ENCODE assay signal across 17 cellular contexts in the genomic region with DNA sequence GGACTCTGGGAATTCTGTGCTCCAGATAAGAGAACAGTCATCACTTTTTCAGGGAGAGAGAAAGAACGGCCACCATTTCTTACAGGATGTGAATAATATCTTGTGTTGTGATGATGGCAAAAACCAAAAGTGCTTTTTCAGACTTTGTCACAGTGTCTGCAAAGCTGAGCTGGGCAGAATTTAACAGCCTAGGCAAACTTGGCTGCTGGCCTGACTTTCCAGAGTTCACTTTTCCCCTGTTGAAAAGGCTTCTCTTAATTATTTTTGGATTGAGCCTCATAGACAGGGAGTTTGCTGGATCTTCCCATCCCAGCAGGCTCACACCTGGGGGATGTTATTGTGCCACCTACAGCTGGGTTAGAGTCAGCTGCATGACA.
DNase-seq lines count a peak whose midpoint lies in the region; ATAC-seq, FAIRE-seq and TF ChIP-seq lines count a peak whose summit lies in the region.
"Had no signal": no experiment of that assay in that cellular context is flagged by ENCODE, and none has a peak within 500 bp of the region (broad histone marks: within the 10 kb centered on the region; RNA-seq: fewer than 3 reads in every experiment).

No MANE protein-coding gene starts in this region.

- H3K36me3 ChIP-seq in mammary epithelial cell (ENCODE audit: insufficient read depth, low read length), result no peaks in the 10 kb centered on the region
- no peaks in the 10 kb centered on the region for H3K36me3 ChIP-seq in breast epithelium
- no peaks in the 10 kb centered on the region for H3K36me3 ChIP-seq in HepG2 (replicated peaks in 1 of 2; ENCODE audit: control insufficient read depth in 1 of 2, insufficient read depth in 2 of 2, low read length in 2 of 2)
- H3K36me3 ChIP-seq in kidney (ENCODE audit: control insufficient read depth in 1 of 2, insufficient read depth in 2 of 2, low read length in 2 of 2), result no peaks in the 10 kb centered on the region
- H3K36me3 ChIP-seq: BLaER1, SJSA1 had no signal

- POLR2A ChIA-PET in HepG2 (lab: Yijun Ruan, JAX), result no interaction called here

- no peaks in the 10 kb centered on the region for H3K4me1 Mint-ChIP-seq in activated T-helper 17 cell treated with anti-CD3 and anti-CD28 coated beads, Interleukin-2, amount 50 U/mL, for 72 hours
- H3K4me1 Mint-ChIP-seq in stimulated activated effector memory CD8-positive, alpha-beta T cell treated with anti-CD3 and anti-CD28 coated beads, Interleukin-12 subunit alpha, Interleukin-12 subunit beta, amount 100 ng/mL, for 72 hours, result no peaks in the 10 kb centered on the region
- H3K4me1 Mint-ChIP-seq: IgD-negative memory B cell had no signal

- H3K9ac ChIP-seq in mammary epithelial cell (ENCODE audit: insufficient read depth, low read length) (no peak overlapping the region), HepG2 (ENCODE audit: insufficient read depth, low read depth, low read length) (no peak overlapping the region), kidney (ENCODE audit: low read length in 2 of 2) (no peak overlapping the region)
- H3K9ac ChIP-seq: BLaER1 had no signal

- H3K27ac Mint-ChIP-seq in activated T-helper 17 cell treated with anti-CD3 and anti-CD28 coated beads, Interleukin-2, amount 50 U/mL, for 72 hours, result no peak overlapping the region
- no peak overlapping the region for H3K27ac Mint-ChIP-seq in stimulated activated effector memory CD8-positive, alpha-beta T cell treated with anti-CD3 and anti-CD28 coated beads, Interleukin-12 subunit alpha, Interleukin-12 subunit beta, amount 100 ng/mL, for 72 hours
- H3K27ac Mint-ChIP-seq: IgD-negative memory B cell had no signal

- H4K20me1 ChIP-seq in mammary epithelial cell (ENCODE audit: insufficient read depth, low read length), result no peaks in the 10 kb centered on the region
- H4K20me1 ChIP-seq in HepG2 (ENCODE audit: insufficient read depth, low read length), result no peaks in the 10 kb centered on the region
- H4K20me1 ChIP-seq: BLaER1 had no signal

- WGBS in mammary epithelial cell (ENCODE audit: low coverage, missing lambda C conversion rate), result 78% methylated on average over 1 of the region's 1 CpG
- WGBS in HepG2 (ENCODE audit: low lambda C conversion rate), result 0% methylated on average over 1 of the region's 1 CpG

- H3K27me3 ChIP-seq in mammary epithelial cell (ENCODE audit: insufficient read depth, low read length) (no peaks in the 10 kb centered on the region), breast epithelium (no peaks in the 10 kb centered on the region), HepG2 (ENCODE audit: control insufficient read depth in 1 of 2, insufficient read depth in 2 of 2, low read length in 2 of 2) (no peaks in the 10 kb centered on the region)
- H3K27me3 ChIP-seq: BLaER1, SJSA1 had no signal

- no peaks in the 10 kb centered on the region for H3K9me3 Mint-ChIP-seq in activated T-helper 17 cell treated with anti-CD3 and anti-CD28 coated beads, Interleukin-2, amount 50 U/mL, for 72 hours
- no peaks in the 10 kb centered on the region for H3K9me3 Mint-ChIP-seq in stimulated activated effector memory CD8-positive, alpha-beta T cell treated with anti-CD3 and anti-CD28 coated beads, Interleukin-12 subunit alpha, Interleukin-12 subunit beta, amount 100 ng/mL, for 72 hours
- H3K9me3 Mint-ChIP-seq: IgD-negative memory B cell had no signal

- no peak for TF ChIP-seq RAD21 in HepG2 (CRISPR knock-in tag; IDR thresholded peaks at IDR 0.05)

- H3K27me3 Mint-ChIP-seq in activated T-helper 17 cell treated with anti-CD3 and anti-CD28 coated beads, Interleukin-2, amount 50 U/mL, for 72 hours, result no peaks in the 10 kb centered on the region
- H3K27me3 Mint-ChIP-seq: IgD-negative memory B cell had no signal

- TF ChIP-seq CTCF in mammary epithelial cell (conservative IDR thresholded peaks at IDR 0.05 in 1 of 2, IDR thresholded peaks at IDR 0.05 in 1 of 2; ENCODE audit: extremely low read depth in 1 of 2, insufficient read depth in 1 of 2, low read depth in 1 of 2, low read length in 2 of 2) (peak in 1 of 2 donors; percentile 17), breast epithelium (IDR thresholded peaks at IDR 0.05) (no peak), HepG2 (CRISPR knock-in tag; IDR thresholded peaks at IDR 0.05) (no peak), kidney (IDR thresholded peaks at IDR 0.05; ENCODE audit: borderline replicate concordance, extremely low read depth, insufficient read depth) (no peak)

- no peak overlapping the region for H3K4me3 Mint-ChIP-seq in activated T-helper 17 cell treated with anti-CD3 and anti-CD28 coated beads, Interleukin-2, amount 50 U/mL, for 72 hours
- H3K4me3 Mint-ChIP-seq in stimulated activated effector memory CD8-positive, alpha-beta T cell treated with anti-CD3 and anti-CD28 coated beads, Interleukin-12 subunit alpha, Interleukin-12 subunit beta, amount 100 ng/mL, for 72 hours, result no peak overlapping the region
- H3K4me3 Mint-ChIP-seq: IgD-negative memory B cell had no signal

- no peaks in the 10 kb centered on the region for H3K36me3 Mint-ChIP-seq in activated T-helper 17 cell treated with anti-CD3 and anti-CD28 coated beads, Interleukin-2, amount 50 U/mL, for 72 hours (ENCODE audit: low read depth)
- H3K36me3 Mint-ChIP-seq in stimulated activated effector memory CD8-positive, alpha-beta T cell treated with anti-CD3 and anti-CD28 coated beads, Interleukin-12 subunit alpha, Interleukin-12 subunit beta, amount 100 ng/mL, for 72 hours, result no peaks in the 10 kb centered on the region
- H3K36me3 Mint-ChIP-seq: IgD-negative memory B cell had no signal

- H3K9me3 ChIP-seq in mammary epithelial cell (replicated peaks; ENCODE audit: insufficient read depth, low read length) (no peaks in the 10 kb centered on the region), breast epithelium (no peaks in the 10 kb centered on the region), HepG2 (ENCODE audit: low read length) (no peaks in the 10 kb centered on the region), kidney (ENCODE audit: control insufficient read depth in 1 of 2, low read length in 2 of 2) (no peaks in the 10 kb centered on the region)
- H3K9me3 ChIP-seq: BLaER1, SJSA1 had no signal

- H3K4me2 ChIP-seq in mammary epithelial cell (ENCODE audit: insufficient read depth, low read depth, low read length) (no peak overlapping the region), HepG2 (ENCODE audit: low read depth, low read length) (no peak overlapping the region)
- H3K4me2 ChIP-seq: BLaER1 had no signal

- TF ChIP-seq POLR2A in breast epithelium (IDR thresholded peaks at IDR 0.05) (no peak), HepG2 (IDR thresholded peaks at IDR 0.05; ENCODE audit: insufficient read depth in 1 of 2, low read depth in 2 of 2, low read length in 2 of 2) (no peak)

- DNase-seq in mammary epithelial cell, result peak; percentile 1
- DNase-seq in breast epithelium (ENCODE audit: low spot score in 2 of 2), result no peak
- no peak for DNase-seq in HepG2 (ENCODE audit: low spot score)
- no peak for DNase-seq in stimulated activated effector memory CD8-positive, alpha-beta T cell treated with anti-CD3 and anti-CD28 coated beads, Interleukin-12 subunit alpha, Interleukin-12 subunit beta, amount 100 ng/mL, for 72 hours (ENCODE audit: low spot score in 2 of 2)
- no peak for DNase-seq in NCI-H774 (lab: John Stamatoyannopoulos, UW)
- no peak for DNase-seq in germinal center (ENCODE audit: low spot score)
- DNase-seq in kidney, result no peak
- DNase-seq: Kasumi-1, NCI-H1105 treated with DMSO at 0.1 percent for 48 hours, NCI-H187, NCI-H526 treated with DMSO at 0.1 percent for 48 hours, PC-3 had no signal

- FAIRE-seq in HepG2 (lab: Jason Lieb, UNC), result no peak
- FAIRE-seq in kidney (lab: Jason Lieb, UNC), result no peak
- FAIRE-seq: A204.1 had no signal

- no peak for TF ChIP-seq EP300 in HepG2 (IDR thresholded peaks at IDR 0.05; ENCODE audit: low read depth in 2 of 2, low read length in 2 of 2)
- TF ChIP-seq EP300 in HepG2 (CRISPR knock-in tag; IDR thresholded peaks at IDR 0.05; ENCODE audit: borderline replicate concordance), result no peak

- H3K4me1 ChIP-seq in mammary epithelial cell (ENCODE audit: insufficient read depth, low read length), result no peaks in the 10 kb centered on the region
- H3K4me1 ChIP-seq in breast epithelium, result no peaks in the 10 kb centered on the region
- no peaks in the 10 kb centered on the region for H3K4me1 ChIP-seq in HepG2 (ENCODE audit: insufficient read depth, low read length)
- H3K4me1 ChIP-seq in kidney (ENCODE audit: control insufficient read depth in 1 of 2, insufficient read depth in 1 of 2, low read depth in 1 of 2, low read length in 2 of 2), result peaks cover 4 to 5% of the 10 kb centered on the region in 2 donors
- H3K4me1 ChIP-seq: SJSA1 had no signal

- in situ Hi-C loops in mammary epithelial cell (cut with MboI; ENCODE audit: low sequenced_read_pairs in 2 of 2) (no loop called here), HepG2 (cut with HindIII; ENCODE audit: extremely low pct_ligation_motif_present, low pct_unique_long_range_greater_than_20kb) (no loop called here)

- no peak overlapping the region for H3K4me3 ChIP-seq in mammary epithelial cell (replicated peaks in 1 of 3; ENCODE audit: insufficient read depth in 1 of 3, low read depth in 2 of 3, low read length in 3 of 3)
- H3K4me3 ChIP-seq in breast epithelium, result no peak overlapping the region
- H3K4me3 ChIP-seq in HepG2 (replicated peaks in 1 of 3; ENCODE audit: insufficient read depth in 1 of 3, low read depth in 2 of 3, low read length in 3 of 3), result no peak overlapping the region
- H3K4me3 ChIP-seq in kidney (ENCODE audit: low read length in 2 of 2), result no peak overlapping the region
- H3K4me3 ChIP-seq: BLaER1, SJSA1 had no signal

- H3K27ac ChIP-seq in mammary epithelial cell (ENCODE audit: insufficient read depth, low read depth, low read length) (no peak overlapping the region), breast epithelium (no peak overlapping the region), HepG2 (ENCODE audit: extremely low read length, insufficient read depth, low read length) (no peak overlapping the region), kidney (ENCODE audit: low read depth in 2 of 2, low read length in 2 of 2) (no peak overlapping the region)
- H3K27ac ChIP-seq: BLaER1, SJSA1 had no signal

- dilution Hi-C loops in mammary epithelial cell (cut with HindIII; ENCODE audit: low sequenced_read_pairs), result no loop called here

- peak; percentile 52 for ATAC-seq in activated T-helper 17 cell treated with anti-CD3 and anti-CD28 coated beads, Interleukin-2, amount 50 U/mL, for 72 hours (replicated peaks)
- ATAC-seq in HepG2, result peak; percentile 47
- peak; percentile 50 for ATAC-seq in stimulated activated effector memory CD8-positive, alpha-beta T cell treated with anti-CD3 and anti-CD28 coated beads, Interleukin-12 subunit alpha, Interleukin-12 subunit beta, amount 100 ng/mL, for 72 hours
- ATAC-seq: PC-3 had no signal

- CTCF ChIA-PET in mammary epithelial cell (lab: Charles Lee; ENCODE audit: low non-redundant PET), result no interaction called here
- CTCF ChIA-PET in HepG2 (lab: Yijun Ruan, JAX; ENCODE audit: low intra/inter-chr PET ratio, low total read pairs), result no interaction called here

- H2AFZ ChIP-seq in mammary epithelial cell (ENCODE audit: low read depth, low read length) (no peak overlapping the region), HepG2 (ENCODE audit: low read length) (no peak overlapping the region)

- H3K79me2 ChIP-seq in mammary epithelial cell (ENCODE audit: insufficient read depth, low read length) (no peaks in the 10 kb centered on the region), HepG2 (ENCODE audit: insufficient read depth, low read length) (no peaks in the 10 kb centered on the region)

- intact Hi-C loops in mammary epithelial cell (cut with micrococcal nuclease), result no loop called here
- intact Hi-C loops in breast epithelium (cut with DNase I; ENCODE audit: low total_unique reads), result no loop called here
- intact Hi-C loops in HepG2 (cut with micrococcal nuclease; ENCODE audit: unreplicated experiment), result loop anchor here (10.0 kb wide), 1 partner anchor 432 kb away; no protein-coding TSS in a partner anchor
- intact Hi-C loops in kidney (cut with DNase I), result no loop called here

- BruUV-seq in mammary epithelial cell (replicated peaks; lab: Mats Ljungman, UMichigan) (no TSS peak), HepG2 (replicated peaks; lab: Mats Ljungman, UMichigan) (no TSS peak)
